ENCODE assay signal across 9 cellular contexts in genomic region chr15:74543043-74543422, GRCh38. TPM values are rescaled to one million over a fixed set of nuclear protein-coding genes. Genes with fewer than 3 reads are reported as not detected.
DNase-seq lines count a peak whose midpoint lies in the region; ATAC-seq lines count a peak whose summit lies in the region.
"Had no signal": no experiment of that assay in that cellular context is flagged by ENCODE, and none has a peak within 500 bp of the region (broad histone marks: within the 10 kb centered on the region; RNA-seq: fewer than 3 reads in every experiment).

No MANE protein-coding gene starts in this region.

- no peaks in the 10 kb centered on the region for H3K27me3 Mint-ChIP-seq in stimulated activated naive CD8-positive, alpha-beta T cell treated with anti-CD3 and anti-CD28 coated beads, Interleukin-15, Interleukin-2, amounts not matched to agents 100 ng/mL and 50 ng/mL, for 24 hours
- no peaks in the 10 kb centered on the region for H3K27me3 Mint-ChIP-seq in activated CD4-positive, alpha-beta memory T cell treated with anti-CD3 and anti-CD28 coated beads for 36 hours

- intact Hi-C loops in activated CD4-positive, alpha-beta memory T cell treated with anti-CD3 and anti-CD28 coated beads for 36 hours (cut with micrococcal nuclease): loop anchor here (1.0 to 5.0 kb wide), 6 partner anchors 140 to 551 kb away; partner anchors contain the start of genes COX5A, PML and STOML1

- POLR2A ChIA-PET in activated CD4-positive, alpha-beta memory T cell treated with anti-CD3 and anti-CD28 coated beads for 36 hours (lab: Charles Lee): no interaction called here

- no peaks in the 10 kb centered on the region for H3K9me3 Mint-ChIP-seq in stimulated activated naive CD8-positive, alpha-beta T cell treated with anti-CD3 and anti-CD28 coated beads, Interleukin-15, Interleukin-2, amounts not matched to agents 100 ng/mL and 50 ng/mL, for 24 hours
- H3K9me3 Mint-ChIP-seq in activated CD4-positive, alpha-beta memory T cell treated with anti-CD3 and anti-CD28 coated beads for 36 hours: no peaks in the 10 kb centered on the region

- H3K9me3 ChIP-seq in iPS-18c (ENCODE audit: control insufficient read depth, insufficient read depth, low read length): no peaks in the 10 kb centered on the region
- H3K9me3 ChIP-seq: BLaER1 had no signal

- DNase-seq in stimulated activated naive CD8-positive, alpha-beta T cell treated with anti-CD3 and anti-CD28 coated beads, Interleukin-15, Interleukin-2, amounts not matched to agents 100 U/mL and 50 U/mL, for 24 hours: no peak
- DNase-seq in activated CD4-positive, alpha-beta memory T cell treated with anti-CD3 and anti-CD28 coated beads for 36 hours: no peak
- DNase-seq in MV-4-11 (lab: John Stamatoyannopoulos, UW) (no peak), AG08396 (ENCODE audit: low spot score) (no peak), activated gamma-delta T cell (lab: John Stamatoyannopoulos, UW) (no peak)

- H3K4me3 ChIP-seq in iPS-18c (ENCODE audit: insufficient read depth, low read depth, low read length): peak overlapping the region; percentile 38
- H3K4me3 ChIP-seq: BLaER1 had no signal

- CTCF ChIA-PET in activated CD4-positive, alpha-beta memory T cell treated with anti-CD3 and anti-CD28 coated beads for 36 hours (lab: Charles Lee): interaction anchor here (1.2 to 1.6 kb wide), 4 partner anchors 28 to 161 kb away, joined by 4 to 6 read pairs (median 4); partner anchors contain the start of gene CLK3

- H3K27ac Mint-ChIP-seq in stimulated activated naive CD8-positive, alpha-beta T cell treated with anti-CD3 and anti-CD28 coated beads, Interleukin-15, Interleukin-2, amounts not matched to agents 100 ng/mL and 50 ng/mL, for 24 hours: peak overlapping the region; percentile 3
- peak overlapping the region; percentile 49 for H3K27ac Mint-ChIP-seq in activated CD4-positive, alpha-beta memory T cell treated with anti-CD3 and anti-CD28 coated beads for 36 hours

- peaks cover 73% of the 10 kb centered on the region for H3K4me1 Mint-ChIP-seq in stimulated activated naive CD8-positive, alpha-beta T cell treated with anti-CD3 and anti-CD28 coated beads, Interleukin-15, Interleukin-2, amounts not matched to agents 100 ng/mL and 50 ng/mL, for 24 hours (ENCODE audit: low read depth)
- H3K4me1 Mint-ChIP-seq in activated CD4-positive, alpha-beta memory T cell treated with anti-CD3 and anti-CD28 coated beads for 36 hours (ENCODE audit: low read depth): peaks cover 68% of the 10 kb centered on the region

- no peak for ATAC-seq in stimulated activated naive CD8-positive, alpha-beta T cell treated with anti-CD3 and anti-CD28 coated beads, Interleukin-15, Interleukin-2, amounts not matched to agents 100 U/mL and 50 U/mL, for 24 hours
- ATAC-seq in HG02981 (IDR thresholded peaks at IDR 0.05; ENCODE audit: unreplicated experiment): no peak

- peaks cover 39% of the 10 kb centered on the region for H3K36me3 Mint-ChIP-seq in stimulated activated naive CD8-positive, alpha-beta T cell treated with anti-CD3 and anti-CD28 coated beads, Interleukin-15, Interleukin-2, amounts not matched to agents 100 ng/mL and 50 ng/mL, for 24 hours (ENCODE audit: low read depth)
- H3K36me3 Mint-ChIP-seq in activated CD4-positive, alpha-beta memory T cell treated with anti-CD3 and anti-CD28 coated beads for 36 hours: peaks cover 32% of the 10 kb centered on the region

- H3K4me3 Mint-ChIP-seq in stimulated activated naive CD8-positive, alpha-beta T cell treated with anti-CD3 and anti-CD28 coated beads, Interleukin-15, Interleukin-2, amounts not matched to agents 100 ng/mL and 50 ng/mL, for 24 hours: peak overlapping the region; percentile 93
- peak overlapping the region; percentile 92 for H3K4me3 Mint-ChIP-seq in activated CD4-positive, alpha-beta memory T cell treated with anti-CD3 and anti-CD28 coated beads for 36 hours

RNA-seq across cellular contexts. Expression of gene ARID3B, which starts 2.0 kb away (rescaled TPM):
- total RNA-seq in activated CD4-positive, alpha-beta memory T cell treated with anti-CD3 and anti-CD28 coated beads for 36 hours: 10 to 100 TPM; 27.3 to 28.6 TPM
